In the genomic region with DNA sequence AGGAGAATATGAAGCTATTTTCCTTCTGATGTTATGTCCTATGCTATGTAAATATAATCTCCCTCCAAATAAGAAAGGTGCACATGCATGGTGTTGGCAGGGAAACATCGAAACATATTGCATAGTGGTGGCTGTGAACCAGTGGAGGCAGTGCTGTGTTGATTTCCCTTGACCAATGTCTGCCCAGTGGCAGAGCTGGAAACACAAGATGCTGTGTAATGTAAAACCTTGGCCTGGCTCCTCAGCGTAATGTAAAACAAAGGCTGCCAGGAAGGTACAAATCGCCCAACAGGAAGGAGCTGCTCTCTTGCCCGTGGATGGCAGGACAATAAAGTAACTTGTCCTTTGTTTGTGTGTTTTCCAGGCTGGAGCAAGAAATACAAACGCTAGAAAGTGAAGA, we compare ENCODE assay signal across 19 cellular contexts.
DNase-seq lines count a peak whose midpoint lies in the region; ATAC-seq, FAIRE-seq and TF ChIP-seq lines count a peak whose summit lies in the region.
"Had no signal": no experiment of that assay in that cellular context is flagged by ENCODE, and none has a peak within 500 bp of the region (broad histone marks: within the 10 kb centered on the region; RNA-seq: fewer than 3 reads in every experiment).

No MANE protein-coding gene starts in this region.

- H3K36me3 Mint-ChIP-seq in GM23338 (ENCODE audit: low read depth) (no peaks in the 10 kb centered on the region), osteocyte (ENCODE audit: unreplicated experiment) (peaks cover 10% of the 10 kb centered on the region)

- TF ChIP-seq CTCF in GM23338 (conservative IDR thresholded peaks at IDR 0.05; ENCODE audit: low read depth in 2 of 2) (no peak), osteocyte (IDR thresholded peaks at IDR 0.05) (no peak)

- no peak overlapping the region for H3K4me2 ChIP-seq in GM23338

- DNase-seq in GM23338 (ENCODE audit: low spot score) (peak; percentile 19), NCI-H2196 treated with DMSO at 0.1 percent for 48 hours (lab: John Stamatoyannopoulos, UW; ENCODE audit: unreplicated experiment) (peak; percentile 94), ecto neural progenitor cell (ENCODE audit: low spot score) (peak; percentile 39), pulmonary artery endothelial cell (ENCODE audit: low read depth, low spot score) (peak; percentile 57), foreskin melanocyte (no peak), GM12891 (ENCODE audit: insufficient read length, low spot score) (no peak), osteocyte (ENCODE audit: extremely low spot score, unreplicated experiment) (no peak)
- DNase-seq: activated CD8-positive, alpha-beta T cell treated with anti-CD3 and anti-CD28 coated beads for 36 hours; BE2C; effector CD8-positive, alpha-beta T cell; hippocampal formation; kidney glomerular epithelial cell; NCI-H1048; stimulated activated CD4-positive, alpha-beta T cell treated with anti-CD3 and anti-CD28 coated beads, Interleukin-4, amount 100 ng/mL, for 24 hours; stimulated activated CD8-positive, alpha-beta memory T cell treated with anti-CD3 and anti-CD28 coated beads, Interleukin-4, amount 100 ng/mL, for 48 hours had no signal

- no peak for FAIRE-seq in GM12891 (lab: Jason Lieb, UNC)

- no peaks in the 10 kb centered on the region for H3K79me2 ChIP-seq in GM23338 (replicated peaks; ENCODE audit: insufficient read depth)

- no peaks in the 10 kb centered on the region for H3K27me3 ChIP-seq in GM23338 (ENCODE audit: insufficient read depth)
- H3K27me3 ChIP-seq: BE2C, cardiac muscle cell had no signal

- no peaks in the 10 kb centered on the region for H3K9me3 Mint-ChIP-seq in GM23338
- no peaks in the 10 kb centered on the region for H3K9me3 Mint-ChIP-seq in osteocyte (ENCODE audit: unreplicated experiment)
- H3K9me3 Mint-ChIP-seq: activated CD8-positive, alpha-beta T cell treated with anti-CD3 and anti-CD28 coated beads for 36 hours; activated T-helper 1 cell treated with anti-CD3 and anti-CD28 coated beads, Interleukin-12 subunit alpha, Interleukin-12 subunit beta, Interleukin-2, Interleukin-4 antibody, amounts not matched to agents 30 ng/mL and 10 ng/mL and 1 ng/mL, durations not matched to agents 14 hours and 24 hours and 36 hours had no signal

- H3K27ac Mint-ChIP-seq in GM23338 (no peak overlapping the region), osteocyte (ENCODE audit: unreplicated experiment) (no peak overlapping the region)
- H3K27ac Mint-ChIP-seq: activated CD8-positive, alpha-beta T cell treated with anti-CD3 and anti-CD28 coated beads for 36 hours; activated T-helper 1 cell treated with anti-CD3 and anti-CD28 coated beads, Interleukin-12 subunit alpha, Interleukin-12 subunit beta, Interleukin-2, Interleukin-4 antibody, amounts not matched to agents 30 ng/mL and 10 ng/mL and 1 ng/mL, durations not matched to agents 14 hours and 24 hours and 36 hours had no signal

- H3K4me3 Mint-ChIP-seq in GM23338 (no peak overlapping the region), osteocyte (ENCODE audit: unreplicated experiment) (no peak overlapping the region)
- H3K4me3 Mint-ChIP-seq: activated CD8-positive, alpha-beta T cell treated with anti-CD3 and anti-CD28 coated beads for 36 hours; activated T-helper 1 cell treated with anti-CD3 and anti-CD28 coated beads, Interleukin-12 subunit alpha, Interleukin-12 subunit beta, Interleukin-2, Interleukin-4 antibody, amounts not matched to agents 30 ng/mL and 10 ng/mL and 1 ng/mL, durations not matched to agents 14 hours and 24 hours and 36 hours had no signal

- H3K4me3 ChIP-seq in GM23338: no peak overlapping the region
- H3K4me3 ChIP-seq: cardiac muscle cell, thoracic aorta had no signal

- H3K4me1 ChIP-seq in GM23338 (ENCODE audit: insufficient read depth): 0 out of 2 replicates have a peak, but pooled peaks cover 1% of the 10 kb centered on the region
- H3K4me1 ChIP-seq: BE2C had no signal

- H4K20me1 ChIP-seq in GM23338 (replicated peaks; ENCODE audit: insufficient read depth): no peaks in the 10 kb centered on the region

- no peak for TF ChIP-seq POLR2A in GM12891 (IDR thresholded peaks at IDR 0.05; ENCODE audit: low read depth, low read length)

- H3K27me3 Mint-ChIP-seq in GM23338 (ENCODE audit: insufficient read depth, low read depth, poor library complexity) (peaks cover 5% of the 10 kb centered on the region), osteocyte (ENCODE audit: unreplicated experiment) (no peaks in the 10 kb centered on the region)

- no peak overlapping the region for H3K27ac ChIP-seq in GM23338 (ENCODE audit: low read depth)
- H3K27ac ChIP-seq: cardiac muscle cell, RWPE1, thoracic aorta had no signal

- no peak overlapping the region; the same call in 1 of the 2 replicates for H2AFZ ChIP-seq in GM23338

- H3K4me1 Mint-ChIP-seq in GM23338 (peaks cover 14% of the 10 kb centered on the region; the same call in 2 of the 3 replicates), osteocyte (ENCODE audit: unreplicated experiment) (peaks cover 12% of the 10 kb centered on the region)

- no peaks in the 10 kb centered on the region for H3F3A ChIP-seq in GM23338 (replicated peaks; ENCODE audit: low read depth)

- H3K9me2 ChIP-seq in GM23338 (ENCODE audit: insufficient read depth): no peaks in the 10 kb centered on the region

- H3K36me3 ChIP-seq in GM23338 (ENCODE audit: insufficient read depth): no peaks in the 10 kb centered on the region
- H3K36me3 ChIP-seq: BE2C had no signal

- peak; percentile 74 for ATAC-seq in GM23338
- ATAC-seq: activated CD8-positive, alpha-beta T cell treated with anti-CD3 and anti-CD28 coated beads for 36 hours had no signal

TF ChIP-seq in GM12891, 5 proteins besides CTCF, POLR2A, EP300 and RAD21:
- TF ChIP-seq POU2F2 (IDR thresholded peaks at IDR 0.05; ENCODE audit: low read depth, low read length) (no peak), POLR2AphosphoS5 (IDR thresholded peaks at IDR 0.05; ENCODE audit: low read depth, low read length) (no peak), PAX5 (IDR thresholded peaks at IDR 0.05; ENCODE audit: insufficient read depth, low read length, severe bottlenecking) (no peak), SPI1 (IDR thresholded peaks at IDR 0.05; ENCODE audit: low read depth, low read length) (no peak), TAF1 (IDR thresholded peaks at IDR 0.05; ENCODE audit: low read depth, low read length) (no peak)

Comparison
In these comparisons a context has a peak if more than half of its experiments do, and no peak if none do; other contexts are left out.
1. DNase-seq: peak in GM23338 (single experiment), NCI-H2196 treated with DMSO at 0.1 percent for 48 hours (single experiment), ecto neural progenitor cell (single experiment) and pulmonary artery endothelial cell (single experiment); none in foreskin melanocyte (single experiment), GM12891 (single experiment) and osteocyte (single experiment).